Comparison of ENCODE assay signal across 12 cellular contexts in the genomic region with DNA sequence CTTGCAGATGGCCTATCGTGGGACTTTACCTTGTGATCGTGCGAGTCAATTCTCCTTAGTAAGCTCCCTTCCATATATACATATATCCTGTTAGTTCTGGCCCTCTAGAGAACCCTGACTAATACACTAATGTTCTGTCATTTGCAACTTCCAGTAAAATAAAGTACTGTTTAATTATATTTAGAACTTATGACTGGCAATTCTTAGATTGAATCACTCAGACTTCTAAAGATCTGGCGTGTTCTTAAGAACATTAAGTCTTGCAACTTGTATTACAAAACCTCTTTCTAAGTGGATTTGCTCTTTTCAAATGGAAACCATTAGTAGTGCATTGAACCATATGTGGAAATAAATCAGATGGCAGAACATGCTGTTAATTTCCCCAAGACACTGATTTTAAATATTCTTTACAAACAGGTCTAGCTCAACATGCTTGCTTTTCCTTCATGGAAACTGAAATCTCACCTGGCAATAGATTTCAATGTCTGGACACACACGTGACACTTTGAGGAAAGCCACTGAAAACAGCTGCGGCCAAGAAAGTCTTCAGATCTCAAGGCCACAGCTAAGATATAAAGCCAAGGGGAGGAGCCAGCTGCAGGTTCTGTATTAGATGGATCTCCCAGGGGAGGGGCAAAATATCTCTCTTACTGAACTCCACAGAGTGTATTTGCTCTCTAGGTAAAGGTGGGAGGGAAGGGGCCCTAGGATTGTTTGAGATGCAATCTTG. TPM values are rescaled to one million over a fixed set of nuclear protein-coding genes. Genes with fewer than 3 reads are reported as not detected.
DNase-seq lines count a peak whose midpoint lies in the region; ATAC-seq and TF ChIP-seq lines count a peak whose summit lies in the region.
"Had no signal": no experiment of that assay in that cellular context is flagged by ENCODE, and none has a peak within 500 bp of the region (broad histone marks: within the 10 kb centered on the region; RNA-seq: fewer than 3 reads in every experiment).

No MANE protein-coding gene starts in this region.

- no peaks in the 10 kb centered on the region; the same call in 1 of the 2 replicates for H3K9me1 ChIP-seq in IMR-90 (ENCODE audit: insufficient read depth, low read length)

- H3K4me1 ChIP-seq in IMR-90 (ENCODE audit: control insufficient read depth, insufficient read depth, low read length) (peaks cover 6% of the 10 kb centered on the region; the same call in 1 of the 2 replicates), mammary epithelial cell (ENCODE audit: insufficient read depth, low read length) (peaks cover 43% of the 10 kb centered on the region)

- H2AK9ac ChIP-seq in IMR-90 (replicated peaks; ENCODE audit: low read depth, low read length, poor library complexity): no peak overlapping the region

- H4K20me1 ChIP-seq in IMR-90 (ENCODE audit: insufficient read depth, low read length): no peaks in the 10 kb centered on the region
- H4K20me1 ChIP-seq in mammary epithelial cell (ENCODE audit: insufficient read depth, low read length): no peaks in the 10 kb centered on the region

- WGBS in IMR-90 (ENCODE audit: extremely low coverage in 2 of 2, insufficient read length in 1 of 2), 2 experiments: no CpG with 5 or more reads among the region's 6 CpGs
- 96% methylated on average over 6 of the region's 6 CpGs for WGBS in mammary epithelial cell (ENCODE audit: low coverage, missing lambda C conversion rate)

- intact Hi-C loops in IMR-90 (cut with micrococcal nuclease): loop anchor here (5.0 to 10.0 kb wide), 3 partner anchors 38 to 1784 kb away; no protein-coding TSS in a partner anchor
- intact Hi-C loops in mammary epithelial cell (cut with micrococcal nuclease): no loop called here
- intact Hi-C loops in dorsolateral prefrontal cortex (cut with DNase I): loop anchor here in 1 of 2 donors (5.0 kb wide), 1 partner anchor 1623 kb away; no protein-coding TSS in a partner anchor

- H3K79me1 ChIP-seq in IMR-90 (ENCODE audit: low read depth in 1 of 2, low read length in 2 of 2): no peaks in the 10 kb centered on the region; a peak in 1 of 4 replicates

- no peak overlapping the region for H3K9ac ChIP-seq in IMR-90 (ENCODE audit: low read depth, low read length)
- no peak overlapping the region for H3K9ac ChIP-seq in mammary epithelial cell (ENCODE audit: insufficient read depth, low read length)

- H3K4me2 ChIP-seq in IMR-90 (ENCODE audit: low read depth, low read length) (no peak overlapping the region), mammary epithelial cell (ENCODE audit: insufficient read depth, low read depth, low read length) (no peak overlapping the region)

- dilution Hi-C loops in IMR-90 (cut with HindIII; ENCODE audit: low sequenced_read_pairs, unreplicated experiment) (no loop called here), mammary epithelial cell (cut with HindIII; ENCODE audit: low sequenced_read_pairs) (no loop called here)

- DNase-seq in IMR-90: peak; percentile 55
- peak; percentile 27 for DNase-seq in mammary epithelial cell
- no peak for DNase-seq in pons (ENCODE audit: low spot score)
- DNase-seq in activated CD4-positive, CD25-positive, alpha-beta regulatory T cell treated with anti-CD3 and anti-CD28 coated beads, Interleukin-2, amount 50 U/mL, for 72 hours: no peak
- DNase-seq in dorsolateral prefrontal cortex: no peak
- DNase-seq: EL, HFFc6, NCI-H1048 had no signal

- H2BK5ac ChIP-seq in IMR-90 (ENCODE audit: low read depth, low read length, poor library complexity, severe bottlenecking): no peak overlapping the region

- BruUV-seq in IMR-90 (replicated peaks; lab: Mats Ljungman, UMichigan): no TSS peak
- no TSS peak for BruUV-seq in mammary epithelial cell (replicated peaks; lab: Mats Ljungman, UMichigan)

- POLR2A ChIA-PET in IMR-90 (lab: Charles Lee; ENCODE audit: unreplicated experiment): no interaction called here

- H4K5ac ChIP-seq in IMR-90 (ENCODE audit: low read depth, low read length): no peak overlapping the region

- H3K79me2 ChIP-seq in mammary epithelial cell (ENCODE audit: insufficient read depth, low read length): no peaks in the 10 kb centered on the region

- TF ChIP-seq POLR2A in GM18505 (IDR thresholded peaks at IDR 0.05; ENCODE audit: borderline replicate concordance, extremely low read depth, insufficient read depth, insufficient read length) (no peak), IMR-90 (IDR thresholded peaks at IDR 0.05; ENCODE audit: low read depth, low read length) (no peak)

- H3K9me3 ChIP-seq in IMR-90 (ENCODE audit: control insufficient read depth, insufficient read depth, low read length) (no peaks in the 10 kb centered on the region), mammary epithelial cell (replicated peaks; ENCODE audit: insufficient read depth, low read length) (no peaks in the 10 kb centered on the region)

- no peak overlapping the region for H3K56ac ChIP-seq in IMR-90 (ENCODE audit: extremely low read depth, insufficient read depth, low read length)

- in situ Hi-C loops in IMR-90 (cut with MboI; ENCODE audit: low sequenced_read_pairs) (no loop called here), mammary epithelial cell (cut with MboI; ENCODE audit: low sequenced_read_pairs in 2 of 2) (loop anchor here in 1 of 2 donors (10.0 kb wide), 1 partner anchor 46 kb away; no protein-coding TSS in a partner anchor)

- no peak overlapping the region for H2BK120ac ChIP-seq in IMR-90 (ENCODE audit: low read depth, low read length)

- no peak overlapping the region for H2BK15ac ChIP-seq in IMR-90 (ENCODE audit: low read depth, low read length)

- H3K23ac ChIP-seq in IMR-90 (ENCODE audit: low read depth, low read length): no peak overlapping the region

- no peak for TF ChIP-seq RAD21 in IMR-90 (IDR thresholded peaks at IDR 0.05; ENCODE audit: low read length)

- H2AK5ac ChIP-seq in IMR-90 (ENCODE audit: low read depth, low read length): no peak overlapping the region

- H3K36me3 ChIP-seq in IMR-90 (ENCODE audit: control insufficient read depth, insufficient read depth, low read length) (no peaks in the 10 kb centered on the region), mammary epithelial cell (ENCODE audit: insufficient read depth, low read length) (no peaks in the 10 kb centered on the region)

- no peak for TF ChIP-seq CTCF in IMR-90 (conservative IDR thresholded peaks at IDR 0.05; ENCODE audit: low read depth, low read length)
- no peak for TF ChIP-seq CTCF in mammary epithelial cell (conservative IDR thresholded peaks at IDR 0.05 in 1 of 2, IDR thresholded peaks at IDR 0.05 in 1 of 2; ENCODE audit: extremely low read depth in 1 of 2, insufficient read depth in 1 of 2, low read depth in 1 of 2, low read length in 2 of 2)
- no peak for TF ChIP-seq CTCF in dorsolateral prefrontal cortex (IDR thresholded peaks at IDR 0.05 in 54 of 56, conservative IDR thresholded peaks at IDR 0.05 in 2 of 56; ENCODE audit: low read depth in 1 of 56, partially characterized antibody in 56 of 56)

- ATAC-seq in GM18505 (IDR thresholded peaks at IDR 0.05; ENCODE audit: unreplicated experiment) (peak; percentile 43), GM21367 (IDR thresholded peaks at IDR 0.05; ENCODE audit: unreplicated experiment) (peak; percentile 58), IMR-90 (ENCODE audit: low read depth) (no peak), HG03039 (IDR thresholded peaks at IDR 0.05; ENCODE audit: unreplicated experiment) (no peak)
- ATAC-seq: foreskin keratinocyte had no signal

- H4K8ac ChIP-seq in IMR-90 (ENCODE audit: low read depth in 2 of 2, low read length in 2 of 2): no peak overlapping the region

- no peak overlapping the region; the same call in 1 of the 2 replicates for H3K4ac ChIP-seq in IMR-90 (ENCODE audit: low read depth, low read length)

- CTCF ChIA-PET in IMR-90 (lab: Yijun Ruan, JAX) (no interaction called here), mammary epithelial cell (lab: Charles Lee; ENCODE audit: low non-redundant PET) (no interaction called here)

- H2BK20ac ChIP-seq in IMR-90 (ENCODE audit: low read depth, low read length): no peak overlapping the region

- no peak overlapping the region for H2AFZ ChIP-seq in IMR-90 (replicated peaks; ENCODE audit: low read length, poor library complexity)
- H2AFZ ChIP-seq in mammary epithelial cell (ENCODE audit: low read depth, low read length): no peak overlapping the region

- H3K18ac ChIP-seq in IMR-90 (ENCODE audit: low read depth, low read length): no peak overlapping the region

- no peak overlapping the region for H4K91ac ChIP-seq in IMR-90 (ENCODE audit: insufficient read depth, low read depth, low read length)

- H3K27ac ChIP-seq in IMR-90 (ENCODE audit: insufficient read depth, low read length) (no peak overlapping the region), mammary epithelial cell (ENCODE audit: insufficient read depth, low read depth, low read length) (no peak overlapping the region), dorsolateral prefrontal cortex (no peak overlapping the region)

- H3K27me3 ChIP-seq in IMR-90 (ENCODE audit: control insufficient read depth, insufficient read depth, low read length) (no peaks in the 10 kb centered on the region), mammary epithelial cell (ENCODE audit: insufficient read depth, low read length) (no peaks in the 10 kb centered on the region), dorsolateral prefrontal cortex (peaks cover 0 to 6% (median 0%) of the 10 kb centered on the region in 45 donors)
- H3K27me3 ChIP-seq: foreskin keratinocyte had no signal

- H3K4me3 ChIP-seq in IMR-90 (ENCODE audit: insufficient read depth, low read depth, low read length) (no peak overlapping the region), mammary epithelial cell (replicated peaks in 1 of 3; ENCODE audit: insufficient read depth in 1 of 3, low read depth in 2 of 3, low read length in 3 of 3) (no peak overlapping the region), dorsolateral prefrontal cortex (no peak overlapping the region)

- no peak overlapping the region for H3K14ac ChIP-seq in IMR-90 (replicated peaks; ENCODE audit: low read depth, low read length)

TF ChIP-seq in IMR-90, 13 proteins besides CTCF, POLR2A, EP300 and RAD21 (continues in another document):
- TF ChIP-seq CHD1 (IDR thresholded peaks at IDR 0.05; ENCODE audit: low read depth, low read length) (no peak), SMC3 (IDR thresholded peaks at IDR 0.05; ENCODE audit: low read depth, low read length) (no peak), CEBPB (IDR thresholded peaks at IDR 0.05; ENCODE audit: low read depth, low read length) (no peak), MAFK (IDR thresholded peaks at IDR 0.05; ENCODE audit: low read depth, low read length) (no peak), NFE2L2 (IDR thresholded peaks at IDR 0.05; ENCODE audit: low read depth, low read length) (no peak), MXI1 (IDR thresholded peaks at IDR 0.05; ENCODE audit: borderline replicate concordance, low read depth, low read length) (no peak), FOS (IDR thresholded peaks at IDR 0.05; ENCODE audit: low read depth, low read length) (no peak)

RNA-seq across cellular contexts. Expression of a gene that starts 50.6 kb away (rescaled TPM):
- 14.0 and 26.9 TPM in 2 replicates for total RNA-seq in IMR-90 (2012; rRNA removed)
- polyA plus RNA-seq in IMR-90 (2012; rRNA removed): 25.9 and 30.1 TPM in 2 replicates
- 4.3 and 12.5 TPM in 2 replicates for polyA plus RNA-seq in IMR-90 (2012; cell fraction: cytosol; rRNA removed)
- 7.2 and 17.3 TPM in 2 replicates for polyA plus RNA-seq in IMR-90 (2012; cell fraction: nucleus; rRNA removed; ENCODE audit: low replicate concordance)
- total RNA-seq in mammary epithelial cell: 10 to 100 TPM; 17.8 to 34.3 TPM
- polyA plus RNA-seq in mammary epithelial cell: 14.4 TPM
- 4.2 TPM for polyA minus RNA-seq in mammary epithelial cell
- 1 to 10 TPM in 72 of 120 experiments, under 1 TPM in 42, not detected in 6; 0.26 to 6.2 (median 1.2) TPM for total RNA-seq in dorsolateral prefrontal cortex

Comparison
In these comparisons a context has a peak if more than half of its experiments do, and no peak if none do; other contexts are left out.
1. ATAC-seq: peak in GM18505 (single experiment) and GM21367 (single experiment); none in IMR-90 (single experiment) and HG03039 (single experiment).
2. DNase-seq: peak in IMR-90 (single experiment) and mammary epithelial cell (single experiment); none in pons (single experiment), activated CD4-positive, CD25-positive, alpha-beta regulatory T cell treated with anti-CD3 and anti-CD28 coated beads, Interleukin-2, amount 50 U/mL, for 72 hours (single experiment) and dorsolateral prefrontal cortex (0 of 10).